Comparison of ENCODE assay signal across 1 cellular context in the genomic region with DNA sequence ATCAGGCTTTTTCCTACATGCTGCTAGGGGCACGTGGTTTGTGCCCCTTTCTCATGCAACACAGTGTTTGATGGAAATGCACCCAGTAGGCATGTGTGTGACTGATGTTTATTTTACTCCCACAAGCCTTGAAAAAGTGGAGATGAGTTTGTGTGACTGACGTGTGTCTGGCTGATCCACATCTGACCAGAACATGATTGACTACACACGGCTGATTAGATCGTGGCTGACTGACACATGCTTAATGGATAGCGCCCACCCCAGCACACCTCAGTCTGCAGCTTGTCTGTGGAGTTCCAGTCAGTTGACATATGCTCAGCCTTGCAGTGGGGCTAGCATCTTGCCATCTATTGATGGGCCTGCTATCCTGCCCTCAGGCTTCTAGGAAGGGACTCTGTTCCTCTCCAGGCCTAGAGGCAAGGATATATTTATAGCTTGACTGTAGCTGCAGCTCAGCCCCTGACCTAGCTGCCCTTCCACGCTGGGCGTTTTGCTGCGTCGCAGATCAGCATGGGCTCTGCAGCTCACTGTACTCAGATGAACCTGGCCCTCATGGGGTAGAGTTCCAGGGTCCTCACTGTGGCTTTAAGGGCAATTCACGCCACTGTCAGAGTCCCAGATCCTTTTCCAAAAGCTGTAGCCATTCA.
TF ChIP-seq lines count a peak whose summit lies in the region.

No MANE protein-coding gene starts in this region.

TF ChIP-seq in GM23338, 12 proteins besides CTCF, POLR2A, EP300 and RAD21 (continued from another document):
- TF ChIP-seq, protein P1, sequence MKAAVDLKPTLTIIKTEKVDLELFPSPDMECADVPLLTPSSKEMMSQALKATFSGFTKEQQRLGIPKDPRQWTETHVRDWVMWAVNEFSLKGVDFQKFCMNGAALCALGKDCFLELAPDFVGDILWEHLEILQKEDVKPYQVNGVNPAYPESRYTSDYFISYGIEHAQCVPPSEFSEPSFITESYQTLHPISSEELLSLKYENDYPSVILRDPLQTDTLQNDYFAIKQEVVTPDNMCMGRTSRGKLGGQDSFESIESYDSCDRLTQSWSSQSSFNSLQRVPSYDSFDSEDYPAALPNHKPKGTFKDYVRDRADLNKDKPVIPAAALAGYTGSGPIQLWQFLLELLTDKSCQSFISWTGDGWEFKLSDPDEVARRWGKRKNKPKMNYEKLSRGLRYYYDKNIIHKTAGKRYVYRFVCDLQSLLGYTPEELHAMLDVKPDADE (IDR thresholded peaks at IDR 0.05) = no peak
- TF ChIP-seq ZNF331 (CRISPR knock-in tag; IDR thresholded peaks at IDR 0.05; ENCODE audit: low read depth) = no peak
